15 cellular contexts compared by ENCODE assay signal in the genomic region with DNA sequence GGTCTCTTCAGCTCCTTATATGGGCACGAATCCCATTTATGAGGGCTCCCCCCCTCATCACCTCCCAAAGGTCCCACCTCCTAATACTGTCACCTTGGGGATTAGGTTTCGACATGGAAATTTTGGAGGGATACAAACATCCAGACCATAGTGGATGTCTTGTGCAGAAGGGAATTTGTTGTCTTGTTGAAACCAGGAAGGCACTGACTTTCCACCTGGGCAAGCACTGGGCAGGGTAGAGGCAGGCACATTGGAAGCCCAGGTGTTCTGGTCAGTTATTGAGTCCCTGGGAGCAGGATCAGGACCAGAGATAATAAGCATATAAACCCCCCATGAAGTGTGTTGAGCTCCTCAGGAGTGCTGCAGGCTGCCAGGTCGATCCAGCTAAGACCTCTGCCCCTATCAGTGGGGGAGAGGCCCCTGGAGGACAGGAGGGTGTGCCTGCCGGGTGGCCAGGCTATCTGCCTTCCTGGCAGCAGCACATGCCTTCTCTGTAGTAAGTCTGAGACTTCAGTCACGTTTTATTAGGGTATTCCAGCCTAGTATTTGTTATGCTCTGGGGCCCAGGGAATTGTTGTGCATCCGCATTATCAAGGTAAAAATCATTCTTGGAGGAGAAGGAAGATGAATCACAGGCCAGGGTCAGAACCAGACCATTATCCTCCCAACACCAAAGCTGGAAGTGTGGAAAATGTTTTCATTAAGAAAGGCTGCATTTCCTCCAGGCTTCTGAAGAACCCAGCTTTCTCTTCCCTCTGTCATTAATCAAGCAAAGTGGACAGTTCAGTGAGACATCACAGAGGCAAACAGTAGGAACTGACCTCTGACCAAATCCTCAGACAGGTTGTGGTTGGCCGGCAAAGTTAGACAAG.
"Had no signal": no experiment of that assay in that cellular context is flagged by ENCODE, and none has a peak within 500 bp of the region (broad histone marks: within the 10 kb centered on the region; RNA-seq: fewer than 3 reads in every experiment).

No MANE protein-coding gene starts in this region.

- H3K36me3 Mint-ChIP-seq: activated naive CD8-positive, alpha-beta T cell treated with anti-CD3 and anti-CD28 coated beads for 36 hours; naive thymus-derived CD8-positive, alpha-beta T cell had no signal

- H3K27ac Mint-ChIP-seq: activated naive CD8-positive, alpha-beta T cell treated with anti-CD3 and anti-CD28 coated beads for 36 hours had no signal

- ATAC-seq: body of pancreas; naive thymus-derived CD8-positive, alpha-beta T cell; stimulated activated naive CD8-positive, alpha-beta T cell treated with anti-CD3 and anti-CD28 coated beads, Interleukin-15, amount 100 ng/mL, for 72 hours had no signal

- DNase-seq: activated CD4-positive, alpha-beta T cell treated with anti-CD3 and anti-CD28 coated beads, Interleukin-2, amount 50 U/mL, for 48 hours; activated naive CD4-positive, alpha-beta T cell; activated naive CD8-positive, alpha-beta T cell treated with anti-CD3 and anti-CD28 coated beads for 36 hours; amniotic stem cell; body of pancreas; foreskin fibroblast; hippocampal formation; naive thymus-derived CD8-positive, alpha-beta T cell; sigmoid colon; stimulated activated naive CD8-positive, alpha-beta T cell treated with anti-CD3 and anti-CD28 coated beads, Interleukin-15, amount 100 ng/mL, for 72 hours; SW 1271; transverse colon; WERI-Rb-1 had no signal

- H3K4me1 Mint-ChIP-seq: activated naive CD8-positive, alpha-beta T cell treated with anti-CD3 and anti-CD28 coated beads for 36 hours; naive thymus-derived CD8-positive, alpha-beta T cell; stimulated activated naive CD8-positive, alpha-beta T cell treated with anti-CD3 and anti-CD28 coated beads, Interleukin-15, amount 100 ng/mL, for 72 hours had no signal

- H3K4me3 Mint-ChIP-seq: activated naive CD8-positive, alpha-beta T cell treated with anti-CD3 and anti-CD28 coated beads for 36 hours; naive thymus-derived CD8-positive, alpha-beta T cell; stimulated activated naive CD8-positive, alpha-beta T cell treated with anti-CD3 and anti-CD28 coated beads, Interleukin-15, amount 100 ng/mL, for 72 hours had no signal

- H3K9me3 ChIP-seq: body of pancreas, neutrophil, sigmoid colon, suprapubic skin, transverse colon had no signal

- H3K9me3 Mint-ChIP-seq: activated naive CD8-positive, alpha-beta T cell treated with anti-CD3 and anti-CD28 coated beads for 36 hours; stimulated activated naive CD8-positive, alpha-beta T cell treated with anti-CD3 and anti-CD28 coated beads, Interleukin-15, amount 100 ng/mL, for 72 hours had no signal
